ENCODE assay signal across 8 cellular contexts in genomic region chr16:58515125-58515870, GRCh38. TPM values are rescaled to one million over a fixed set of nuclear protein-coding genes. Genes with fewer than 3 reads are reported as not detected.
DNase-seq lines count a peak whose midpoint lies in the region; ATAC-seq and TF ChIP-seq lines count a peak whose summit lies in the region.

Gene SETD6, plus strand, starts transcription at chr16:58515517. Its CDS starts 21 bp downstream, at chr16:58515538.

- H3K9ac ChIP-seq in PC-3 (ENCODE audit: low read length), result peak within 1 kb of the TSS; percentile 77
- peak within 1 kb of the TSS; percentile 69 for H3K9ac ChIP-seq in fibroblast of lung (ENCODE audit: insufficient read depth, low read length)

- no peaks in the 10 kb centered on the region for H4K20me1 ChIP-seq in PC-3 (ENCODE audit: low read length)
- H4K20me1 ChIP-seq in fibroblast of lung (ENCODE audit: control insufficient read depth, extremely low read depth, insufficient read depth, low read length), result no peaks in the 10 kb centered on the region

- H3K27ac Mint-ChIP-seq in naive thymus-derived CD4-positive, alpha-beta T cell, result peak within 1 kb of the TSS; percentile 69 to 95 (median 87)
- H3K27ac Mint-ChIP-seq in stimulated activated naive B cell treated with anti-CD40 and anti-IgM and Interleukin-4, amounts not matched to agents 10 μg/mL and 1 μg/mL and 100 μg/mL, for 72 hours, result peak within 1 kb of the TSS; percentile 95

- intact Hi-C loops in PC-3 (cut with micrococcal nuclease), result loop anchor here (10.0 kb wide), 1 partner anchor 120 kb away; no protein-coding TSS in a partner anchor
- intact Hi-C loops in naive thymus-derived CD4-positive, alpha-beta T cell (cut with micrococcal nuclease), result loop anchor here (1.0 to 10.0 kb wide), 8 partner anchors 14 to 780 kb away; partner anchors contain the start of genes GOT2 (in 2 of the 2), CFAP20 (in 1 of the 2), CNOT1 (in 1 of the 2) and GINS3 (in 1 of the 2)

- peaks cover 0 to 11% (median 6%) of the 10 kb centered on the region in 5 donors for H3K36me3 Mint-ChIP-seq in naive thymus-derived CD4-positive, alpha-beta T cell
- H3K36me3 Mint-ChIP-seq in stimulated activated naive B cell treated with anti-CD40 and anti-IgM and Interleukin-4, amounts not matched to agents 10 μg/mL and 1 μg/mL and 100 μg/mL, for 72 hours, result peaks cover 21 to 34% of the 10 kb centered on the region in 2 donors

- no peaks in the 10 kb centered on the region for H3K27me3 ChIP-seq in PC-3 (ENCODE audit: low read length)
- no peaks in the 10 kb centered on the region for H3K27me3 ChIP-seq in fibroblast of lung (ENCODE audit: control insufficient read depth, insufficient read depth, low read length)
- no peaks in the 10 kb centered on the region for H3K27me3 ChIP-seq in naive thymus-derived CD4-positive, alpha-beta T cell (ENCODE audit: control insufficient read depth in 2 of 2, insufficient read depth in 2 of 2, low read length in 2 of 2)

- H3K27me3 Mint-ChIP-seq in naive thymus-derived CD4-positive, alpha-beta T cell, result no peaks in the 10 kb centered on the region
- no peaks in the 10 kb centered on the region for H3K27me3 Mint-ChIP-seq in stimulated activated naive B cell treated with anti-CD40 and anti-IgM and Interleukin-4, amounts not matched to agents 10 μg/mL and 1 μg/mL and 100 μg/mL, for 72 hours

- no TSS peak for BruUV-seq in PC-3 (replicated peaks; lab: Mats Ljungman, UMichigan)

- no peaks in the 10 kb centered on the region for H3K9me3 Mint-ChIP-seq in naive thymus-derived CD4-positive, alpha-beta T cell
- H3K9me3 Mint-ChIP-seq in stimulated activated naive B cell treated with anti-CD40 and anti-IgM and Interleukin-4, amounts not matched to agents 10 μg/mL and 1 μg/mL and 100 μg/mL, for 72 hours, result no peaks in the 10 kb centered on the region

- H3K27ac ChIP-seq in PC-3 (ENCODE audit: low read length), result peak within 1 kb of the TSS; percentile 36
- H3K27ac ChIP-seq in fibroblast of lung (ENCODE audit: insufficient read depth, low read length), result peak within 1 kb of the TSS; percentile 58
- peak within 1 kb of the TSS; percentile 81 for H3K27ac ChIP-seq in naive thymus-derived CD4-positive, alpha-beta T cell (ENCODE audit: low read depth, low read length)

- H3K9me2 ChIP-seq in PC-3 (replicated peaks; ENCODE audit: low read length), result no peaks in the 10 kb centered on the region

- TF ChIP-seq CTCF in PC-3 (conservative IDR thresholded peaks at IDR 0.05; ENCODE audit: low read depth, low read length), result no peak
- peak; percentile 10 to 15 for TF ChIP-seq CTCF in fibroblast of lung (conservative IDR thresholded peaks at IDR 0.05 in 1 of 2, IDR thresholded peaks at IDR 0.05 in 1 of 2; ENCODE audit: low read depth in 1 of 2, low read length in 2 of 2)

- peaks cover 20% of the 10 kb centered on the region for H3K79me2 ChIP-seq in PC-3 (ENCODE audit: low read length)
- no peaks in the 10 kb centered on the region for H3K79me2 ChIP-seq in fibroblast of lung (ENCODE audit: control insufficient read depth, insufficient read depth, low read length)

- DNase-seq in COR-L47 (lab: John Stamatoyannopoulos, UW) (peak; percentile 87), HS-5 (ENCODE audit: low read depth) (peak; percentile 60), PC-3 (peak; percentile 80), fibroblast of lung (ENCODE audit: low read depth in 2 of 2) (peak; percentile 88 to 89)
- peak; percentile 40 to 62 for DNase-seq in activated T-helper 1 cell treated with anti-CD3 and anti-CD28 coated beads, Interleukin-2, amount 50 U/mL, for 16 hours (ENCODE audit: low read depth in 1 of 2, low spot score in 1 of 2)
- DNase-seq in naive thymus-derived CD4-positive, alpha-beta T cell, result peak; percentile 49 to 89 (median 61)
- DNase-seq in stimulated activated naive B cell treated with anti-CD40 and anti-IgM and Interleukin-4, amounts not matched to agents 10 μg/mL and 1 μg/mL and 100 μg/mL, for 72 hours, result peak; percentile 78

- H3F3A ChIP-seq in PC-3 (ENCODE audit: low read length, unreplicated experiment), result no peaks in the 10 kb centered on the region

- H3K4me3 Mint-ChIP-seq in naive thymus-derived CD4-positive, alpha-beta T cell, result peak within 1 kb of the TSS; percentile 78 to 95 (median 88)
- peak within 1 kb of the TSS; percentile 92 to 93 for H3K4me3 Mint-ChIP-seq in stimulated activated naive B cell treated with anti-CD40 and anti-IgM and Interleukin-4, amounts not matched to agents 10 μg/mL and 1 μg/mL and 100 μg/mL, for 72 hours

- peak within 1 kb of the TSS; percentile 92 for H3K4me2 ChIP-seq in PC-3 (ENCODE audit: low read length)
- H3K4me2 ChIP-seq in fibroblast of lung (ENCODE audit: extremely low read depth, insufficient read depth, low read length), result peak within 1 kb of the TSS; percentile 69

- no peaks in the 10 kb centered on the region for H3K9me3 ChIP-seq in PC-3 (ENCODE audit: low read length)
- no peaks in the 10 kb centered on the region for H3K9me3 ChIP-seq in fibroblast of lung (ENCODE audit: control insufficient read depth, insufficient read depth, low read depth, low read length)
- no peaks in the 10 kb centered on the region for H3K9me3 ChIP-seq in naive thymus-derived CD4-positive, alpha-beta T cell (ENCODE audit: control insufficient read depth in 2 of 3, low read length in 3 of 3)

- ATAC-seq in GM19468 (IDR thresholded peaks at IDR 0.05; ENCODE audit: extremely low read depth, unreplicated experiment) (peak; percentile 55), PC-3 (peak; percentile 85)
- ATAC-seq in naive thymus-derived CD4-positive, alpha-beta T cell, result peak; percentile 85
- peak; percentile 81 to 87 for ATAC-seq in stimulated activated naive B cell treated with anti-CD40 and anti-IgM and Interleukin-4, amounts not matched to agents 10 μg/mL and 1 μg/mL and 100 μg/mL, for 72 hours (replicated peaks)

- peaks cover 9 to 40% (median 26%) of the 10 kb centered on the region in 7 donors for H3K4me1 Mint-ChIP-seq in naive thymus-derived CD4-positive, alpha-beta T cell
- H3K4me1 Mint-ChIP-seq in stimulated activated naive B cell treated with anti-CD40 and anti-IgM and Interleukin-4, amounts not matched to agents 10 μg/mL and 1 μg/mL and 100 μg/mL, for 72 hours, result peaks cover 30 to 63% of the 10 kb centered on the region in 2 donors

- H3K36me3 ChIP-seq in PC-3 (ENCODE audit: low read depth, low read length) (peaks cover 31% of the 10 kb centered on the region), fibroblast of lung (ENCODE audit: control insufficient read depth, insufficient read depth, low read length) (peaks cover 3% of the 10 kb centered on the region)
- H3K36me3 ChIP-seq in naive thymus-derived CD4-positive, alpha-beta T cell (ENCODE audit: control insufficient read depth in 2 of 3, insufficient read depth in 3 of 3, low read length in 3 of 3), result peaks cover 10 to 34% (median 16%) of the 10 kb centered on the region in 3 experiments

- POLR2A ChIA-PET in PC-3 (lab: Charles Lee; ENCODE audit: unreplicated experiment), result interaction anchor here (0.6 kb wide), 1 partner anchor 103 kb away, joined by 4 read pairs; no protein-coding TSS in a partner anchor
- POLR2A ChIA-PET in naive thymus-derived CD4-positive, alpha-beta T cell (lab: Charles Lee), result interaction anchor here (1.6 to 1.8 kb wide), 2 partner anchors 113 to 241 kb away, joined by 3 to 9 read pairs; no protein-coding TSS in a partner anchor

- peaks cover 8% of the 10 kb centered on the region for H3K4me1 ChIP-seq in PC-3 (ENCODE audit: insufficient read depth, low read length)
- H3K4me1 ChIP-seq in fibroblast of lung (ENCODE audit: control insufficient read depth, extremely low read depth, insufficient read depth, low read length), result peaks cover 2% of the 10 kb centered on the region
- H3K4me1 ChIP-seq in naive thymus-derived CD4-positive, alpha-beta T cell (ENCODE audit: control insufficient read depth in 2 of 2, insufficient read depth in 2 of 2, low read length in 2 of 2), result peaks cover 7 to 10% of the 10 kb centered on the region in 2 donors

- CTCF ChIA-PET in PC-3 (lab: Charles Lee), result interaction anchor here (0.6 kb wide), 1 partner anchor 285 kb away, joined by 5 read pairs; no protein-coding TSS in a partner anchor
- CTCF ChIA-PET in naive thymus-derived CD4-positive, alpha-beta T cell (lab: Charles Lee), result interaction anchor here (1.0 to 4.5 kb wide), 2 partner anchors 241 kb away, joined by 5 to 47 read pairs; no protein-coding TSS in a partner anchor

- H2AFZ ChIP-seq in PC-3 (ENCODE audit: low read length) (peak within 1 kb of the TSS; percentile 85), fibroblast of lung (ENCODE audit: low read length) (peak within 1 kb of the TSS; percentile 15)

- H3K4me3 ChIP-seq in PC-3 (ENCODE audit: low read length) (peak within 1 kb of the TSS; percentile 74), fibroblast of lung (replicated peaks in 1 of 4; ENCODE audit: control extremely low read depth in 1 of 4, insufficient read depth in 1 of 4, low read depth in 3 of 4, low read length in 4 of 4) (peak within 1 kb of the TSS; percentile 50 to 83 (median 66))
- peak within 1 kb of the TSS; percentile 82 for H3K4me3 ChIP-seq in naive thymus-derived CD4-positive, alpha-beta T cell (ENCODE audit: low read length)

RNA-seq across cellular contexts. Expression of gene SETD6, which starts in this region (rescaled TPM):
- 22.0 and 22.5 TPM in 2 replicates for total RNA-seq in PC-3 (2014; rRNA removed)
- total RNA-seq in fibroblast of lung, result 7.9 and 8.2 TPM in 2 replicates
- polyA plus RNA-seq in fibroblast of lung, result 6.3 and 7.2 TPM in 2 replicates
- 5.8 and 6.7 TPM in 2 replicates for polyA plus RNA-seq in fibroblast of lung (2012)
- 5.2 and 7.8 TPM in 2 replicates for polyA minus RNA-seq in fibroblast of lung (ENCODE audit: low replicate concordance)
- 10 to 100 TPM; 20.7 to 41.3 (median 39.0) TPM for total RNA-seq in naive thymus-derived CD4-positive, alpha-beta T cell
- 10 to 100 TPM in 1 of 2 donors, 1 to 10 TPM in 1; 9.8 to 13.3 TPM for polyA plus RNA-seq in naive thymus-derived CD4-positive, alpha-beta T cell

Comparison
In these comparisons a context has a peak if more than half of its experiments do, and no peak if none do; other contexts are left out.
1. Peak in every context shown above with its lines: DNase-seq, ATAC-seq, H3K4me3 ChIP-seq and H3K27ac ChIP-seq.